Comparison of ENCODE assay signal across 2 cellular contexts in genomic region chr16:14961405-14962186, GRCh38.
TF ChIP-seq lines count a peak whose summit lies in the region.

No MANE protein-coding gene starts in this region.

TF ChIP-seq in GM23338, 12 proteins besides CTCF, POLR2A, EP300 and RAD21:
- no peak for TF ChIP-seq JUNB (IDR thresholded peaks at IDR 0.05; ENCODE audit: unreplicated experiment)
- TF ChIP-seq CREB1 (CRISPR knock-in tag; IDR thresholded peaks at IDR 0.05; ENCODE audit: low read depth), result no peak
- TF ChIP-seq ETS1 (IDR thresholded peaks at IDR 0.05), result no peak
- TF ChIP-seq ZNF462 (CRISPR knock-in tag; IDR thresholded peaks at IDR 0.05), result no peak

TF ChIP-seq in H1, 55 proteins besides CTCF, POLR2A, EP300 and RAD21:
- TF ChIP-seq SIN3A (conservative IDR thresholded peaks at IDR 0.05 in 1 of 2, IDR thresholded peaks at IDR 0.05 in 1 of 2; ENCODE audit: low read depth in 1 of 2, low read length in 2 of 2) (no peak), SP4 (IDR thresholded peaks at IDR 0.05; ENCODE audit: low read length) (no peak), KDM5A (IDR thresholded peaks at IDR 0.05; ENCODE audit: low read length) (no peak), BCL11A (IDR thresholded peaks at IDR 0.05; ENCODE audit: low read depth in 2 of 2, low read length in 2 of 2) (no peak), JUN (IDR thresholded peaks at IDR 0.05; ENCODE audit: low read depth, low read length) (no peak), RXRA (IDR thresholded peaks at IDR 0.05; ENCODE audit: insufficient read depth, low read depth, low read length) (no peak), TEAD4 (IDR thresholded peaks at IDR 0.05; ENCODE audit: low read depth, low read length) (no peak), EZH2 (IDR thresholded peaks at IDR 0.05; ENCODE audit: low read depth, low read length, severe bottlenecking) (no peak), KDM4A (IDR thresholded peaks at IDR 0.05; ENCODE audit: low read depth, low read length, severe bottlenecking) (no peak), PHF8 (conservative IDR thresholded peaks at IDR 0.05; ENCODE audit: low read depth, low read length) (no peak), TAF1 (IDR thresholded peaks at IDR 0.05; ENCODE audit: low read depth, low read length) (no peak), CTBP2 (IDR thresholded peaks at IDR 0.05; ENCODE audit: borderline replicate concordance, insufficient read depth, insufficient read length, low read length) (no peak)
